Comparison of ENCODE assay signal across 17 cellular contexts in genomic region chr10:35308809-35309208, GRCh38. TPM values are rescaled to one million over a fixed set of nuclear protein-coding genes. Genes with fewer than 3 reads are reported as not detected.
DNase-seq lines count a peak whose midpoint lies in the region; ATAC-seq, FAIRE-seq and TF ChIP-seq lines count a peak whose summit lies in the region.
"Had no signal": no experiment of that assay in that cellular context is flagged by ENCODE, and none has a peak within 500 bp of the region (broad histone marks: within the 10 kb centered on the region; RNA-seq: fewer than 3 reads in every experiment).

No MANE protein-coding gene starts in this region.

- H3F3A ChIP-seq in neural progenitor cell (ENCODE audit: low read depth) = no peaks in the 10 kb centered on the region

- H3K4me3 ChIP-seq in HepG2 (replicated peaks in 1 of 3; ENCODE audit: insufficient read depth in 1 of 3, low read depth in 2 of 3, low read length in 3 of 3) (no peak overlapping the region), right lobe of liver (no peak overlapping the region), endodermal cell (ENCODE audit: low read length) (no peak overlapping the region), neural progenitor cell (no peak overlapping the region), Peyer's patch (no peak overlapping the region), HAP-1 (no peak overlapping the region)
- H3K4me3 ChIP-seq: BLaER1, GM12878 had no signal

- POLR2A ChIA-PET in HepG2 (lab: Yijun Ruan, JAX) = no interaction called here

- intact Hi-C loops in HepG2 (cut with micrococcal nuclease; ENCODE audit: unreplicated experiment) (no loop called here), right lobe of liver (cut with DNase I) (no loop called here)

- TF ChIP-seq CTCF in HepG2 (CRISPR knock-in tag; IDR thresholded peaks at IDR 0.05) = no peak
- TF ChIP-seq CTCF in right lobe of liver (IDR thresholded peaks at IDR 0.05) = no peak
- no peak for TF ChIP-seq CTCF in endodermal cell (conservative IDR thresholded peaks at IDR 0.05)
- TF ChIP-seq CTCF in neural progenitor cell (IDR thresholded peaks at IDR 0.05) = no peak
- no peak for TF ChIP-seq CTCF in Peyer's patch (IDR thresholded peaks at IDR 0.05)

- 2% methylated on average over 2 of the region's 2 CpGs for WGBS in HepG2 (ENCODE audit: low lambda C conversion rate)
- WGBS in right lobe of liver (ENCODE audit: insufficient coverage, low coverage, low lambda C conversion rate, missing lambda C conversion rate) = 57% methylated on average over 2 of the region's 2 CpGs
- 75 to 89% methylated on average over 2 of the region's 2 CpGs for whole genome bisulfite sequencing in endodermal cell (ENCODE audit: insufficient coverage in 1 of 2, insufficient read length in 1 of 2), 2 experiments

- H3K9me3 ChIP-seq in HepG2 (ENCODE audit: low read length) (no peaks in the 10 kb centered on the region), right lobe of liver (no peaks in the 10 kb centered on the region), endodermal cell (ENCODE audit: control insufficient read depth, low read length) (no peaks in the 10 kb centered on the region), neural progenitor cell (ENCODE audit: low read depth) (no peaks in the 10 kb centered on the region), Peyer's patch (no peaks in the 10 kb centered on the region), HAP-1 (no peaks in the 10 kb centered on the region)

- ATAC-seq in HepG2 (no peak; the same call in 2 of the 3 replicates), right lobe of liver (no peak), GM21447 (IDR thresholded peaks at IDR 0.05; ENCODE audit: unreplicated experiment) (no peak)
- ATAC-seq: GM12878 had no signal

- no peak for TF ChIP-seq RAD21 in HepG2 (CRISPR knock-in tag; IDR thresholded peaks at IDR 0.05)

- H3K79me2 ChIP-seq in HepG2 (ENCODE audit: insufficient read depth, low read length) (no peaks in the 10 kb centered on the region), neural progenitor cell (ENCODE audit: low read depth) (no peaks in the 10 kb centered on the region)

- peak overlapping the region; percentile 61; the same call in 1 of the 2 replicates for H3K4me2 ChIP-seq in HepG2 (ENCODE audit: low read depth, low read length)
- H3K4me2 ChIP-seq in neural progenitor cell = no peak overlapping the region
- H3K4me2 ChIP-seq: BLaER1 had no signal

- TF ChIP-seq EP300 in HepG2 (IDR thresholded peaks at IDR 0.05; ENCODE audit: low read depth in 2 of 2, low read length in 2 of 2) (no peak), HepG2 (CRISPR knock-in tag; IDR thresholded peaks at IDR 0.05; ENCODE audit: borderline replicate concordance) (no peak)

- H3K9ac ChIP-seq in HepG2 (ENCODE audit: insufficient read depth, low read depth, low read length) (no peak overlapping the region), endodermal cell (ENCODE audit: extremely low read depth, low read length, poor library complexity, severe bottlenecking) (no peak overlapping the region), neural progenitor cell (no peak overlapping the region)
- H3K9ac ChIP-seq: BLaER1 had no signal

- H3K27me3 Mint-ChIP-seq in endodermal cell (ENCODE audit: insufficient read depth) (peaks cover 4% of the 10 kb centered on the region), neural progenitor cell (ENCODE audit: insufficient read depth, low read depth) (peaks cover 5% of the 10 kb centered on the region)

- H3K36me3 Mint-ChIP-seq in endodermal cell (ENCODE audit: low read depth) (no peaks in the 10 kb centered on the region), neural progenitor cell (peaks cover 4% of the 10 kb centered on the region)

- H3K4me3 Mint-ChIP-seq in endodermal cell = no peak overlapping the region
- no peak overlapping the region for H3K4me3 Mint-ChIP-seq in neural progenitor cell
- H3K4me3 Mint-ChIP-seq: IgD-negative memory B cell had no signal

- no peaks in the 10 kb centered on the region for H3K4me1 Mint-ChIP-seq in endodermal cell
- H3K4me1 Mint-ChIP-seq in neural progenitor cell = peaks cover 10% of the 10 kb centered on the region

- H2AFZ ChIP-seq in HepG2 (ENCODE audit: low read length) = peak overlapping the region; percentile 70
- peak overlapping the region; percentile 9 for H2AFZ ChIP-seq in neural progenitor cell (replicated peaks)

- H4K20me1 ChIP-seq in HepG2 (ENCODE audit: insufficient read depth, low read length) (no peaks in the 10 kb centered on the region), neural progenitor cell (ENCODE audit: low read depth) (no peaks in the 10 kb centered on the region)
- H4K20me1 ChIP-seq: BLaER1 had no signal

- no peak for FAIRE-seq in HepG2 (lab: Jason Lieb, UNC)
- FAIRE-seq: GM12878, GM18507 had no signal

- peak overlapping the region; percentile 19 for H3K27ac Mint-ChIP-seq in endodermal cell
- peak overlapping the region; percentile 10 for H3K27ac Mint-ChIP-seq in neural progenitor cell
- H3K27ac Mint-ChIP-seq: IgD-negative memory B cell had no signal

- CTCF ChIA-PET in HepG2 (lab: Yijun Ruan, JAX; ENCODE audit: low intra/inter-chr PET ratio, low total read pairs) = no interaction called here

- no TSS peak for BruUV-seq in HepG2 (replicated peaks; lab: Mats Ljungman, UMichigan)

- H3K36me3 ChIP-seq in HepG2 (replicated peaks in 1 of 2; ENCODE audit: control insufficient read depth in 1 of 2, insufficient read depth in 2 of 2, low read length in 2 of 2) (no peaks in the 10 kb centered on the region), right lobe of liver (no peaks in the 10 kb centered on the region), endodermal cell (ENCODE audit: control insufficient read depth, insufficient read depth, low read length) (no peaks in the 10 kb centered on the region), neural progenitor cell (no peaks in the 10 kb centered on the region), Peyer's patch (no peaks in the 10 kb centered on the region), HAP-1 (replicated peaks) (no peaks in the 10 kb centered on the region)

- H3K4me1 ChIP-seq in HepG2 (ENCODE audit: insufficient read depth, low read length) (peaks cover 24% of the 10 kb centered on the region), right lobe of liver (no peaks in the 10 kb centered on the region), endodermal cell (ENCODE audit: control insufficient read depth, insufficient read depth, low read length) (no peaks in the 10 kb centered on the region), neural progenitor cell (peaks cover 4% of the 10 kb centered on the region), Peyer's patch (no peaks in the 10 kb centered on the region), HAP-1 (no peaks in the 10 kb centered on the region)
- H3K4me1 ChIP-seq: BLaER1 had no signal

- H3K27me3 ChIP-seq in HepG2 (ENCODE audit: control insufficient read depth in 1 of 2, insufficient read depth in 2 of 2, low read length in 2 of 2) (peaks cover 0 to 6% of the 10 kb centered on the region in 2 experiments; a peak in 2 of 5 replicates), right lobe of liver (no peaks in the 10 kb centered on the region), endodermal cell (ENCODE audit: control insufficient read depth, insufficient read depth, low read length, poor library complexity, severe bottlenecking) (no peaks in the 10 kb centered on the region), neural progenitor cell (no peaks in the 10 kb centered on the region), Peyer's patch (no peaks in the 10 kb centered on the region), HAP-1 (ENCODE audit: low read depth) (no peaks in the 10 kb centered on the region)
- H3K27me3 ChIP-seq: BLaER1 had no signal

- H3K27ac ChIP-seq in HepG2 (ENCODE audit: extremely low read length, insufficient read depth, low read length) = no peak overlapping the region
- no peak overlapping the region for H3K27ac ChIP-seq in right lobe of liver
- peak overlapping the region; percentile 17 for H3K27ac ChIP-seq in endodermal cell (ENCODE audit: low read depth, low read length)
- H3K27ac ChIP-seq in neural progenitor cell = no peak overlapping the region
- no peak overlapping the region for H3K27ac ChIP-seq in Peyer's patch
- H3K27ac ChIP-seq: BLaER1 had no signal

- in situ Hi-C loops in HepG2 (cut with HindIII; ENCODE audit: extremely low pct_ligation_motif_present, low pct_unique_long_range_greater_than_20kb) = no loop called here
- in situ Hi-C loops in HAP-1 (cut with MboI; ENCODE audit: low sequenced_read_pairs) = no loop called here

- H3K9me3 Mint-ChIP-seq in endodermal cell (peaks cover 2% of the 10 kb centered on the region), neural progenitor cell (peaks cover 2% of the 10 kb centered on the region)

- DNase-seq in HepG2 (ENCODE audit: low spot score) (no peak), right lobe of liver (no peak), endodermal cell (no peak), neural progenitor cell (ENCODE audit: low spot score) (no peak), Peyer's patch (no peak), HAP-1 (ENCODE audit: low spot score in 2 of 2) (no peak)
- DNase-seq: 8988T, AML-193, Calu3, DMS 273 treated with DMSO at 0.1 percent for 48 hours, GOT3, HCEC 1CT had no signal

- TF ChIP-seq POLR2A in HepG2 (IDR thresholded peaks at IDR 0.05; ENCODE audit: insufficient read depth in 1 of 2, low read depth in 2 of 2, low read length in 2 of 2) (no peak), right lobe of liver (IDR thresholded peaks at IDR 0.05) (no peak), Peyer's patch (IDR thresholded peaks at IDR 0.05) (no peak)

RNA-seq across cellular contexts. Expression of gene CCNY, which starts 27.5 kb away (rescaled TPM):
- total RNA-seq in HepG2 (2016; rRNA removed; fragmentation: Illumina TruSeq; extraction: Trizol) = 54.7 and 63.6 TPM in 2 replicates
- total RNA-seq in HepG2 (2016; cell fraction: cytosol; rRNA removed; fragmentation: Illumina TruSeq; extraction: Trizol; ENCODE audit: low read depth) = 18.1 and 25.9 TPM in 2 replicates
- 53.9 and 58.9 TPM in 2 replicates for total RNA-seq in HepG2 (2016; cell fraction: insoluble cytoplasmic fraction; rRNA removed; fragmentation: Illumina TruSeq; extraction: Trizol)
- total RNA-seq in HepG2 (2016; cell fraction: membrane; rRNA removed; fragmentation: Illumina TruSeq; extraction: Trizol) = 49.7 and 54.2 TPM in 2 replicates
- total RNA-seq in HepG2 (2016; cell fraction: nucleus; rRNA removed; fragmentation: Illumina TruSeq; extraction: Trizol) = 31.8 and 32.4 TPM in 2 replicates
- 46.4 and 48.2 TPM in 2 replicates for polyA plus RNA-seq in HepG2 (2011; rRNA removed)
- polyA plus RNA-seq in HepG2 (2011; cell fraction: cytosol; rRNA removed) = 27.7 and 34.1 TPM in 2 replicates
- polyA plus RNA-seq in HepG2 (2011; cell fraction: nucleus; rRNA removed) = 12.4 and 14.5 TPM in 2 replicates
- 49.5 and 71.9 TPM in 2 replicates for polyA plus RNA-seq in HepG2 (2012)
- polyA plus RNA-seq in HepG2 (2016; cell fraction: cytosol; fragmentation: Illumina TruSeq; extraction: Trizol; ENCODE audit: low read depth) = 25.8 and 27.0 TPM in 2 replicates
- polyA plus RNA-seq in HepG2 (2016; cell fraction: insoluble cytoplasmic fraction; fragmentation: Illumina TruSeq; extraction: Trizol; ENCODE audit: low read depth) = 74.5 and 85.3 TPM in 2 replicates
- polyA plus RNA-seq in HepG2 (2016; cell fraction: membrane; fragmentation: Illumina TruSeq; extraction: Trizol; ENCODE audit: low read depth) = 59.1 and 60.1 TPM in 2 replicates
- polyA plus RNA-seq in HepG2 (2016; cell fraction: nucleus; fragmentation: Illumina TruSeq; extraction: Trizol; ENCODE audit: insufficient read depth, low read depth) = 48.6 and 48.7 TPM in 2 replicates
- polyA minus RNA-seq in HepG2 (2011; rRNA and poly(A)+ RNA removed; ENCODE audit: low replicate concordance) = 42.9 and 44.3 TPM in 2 replicates
- 25.1 and 33.3 TPM in 2 replicates for polyA minus RNA-seq in HepG2 (2011; cell fraction: cytosol; rRNA and poly(A)+ RNA removed)
- polyA minus RNA-seq in HepG2 (2011; cell fraction: nucleus; rRNA and poly(A)+ RNA removed) = 27.3 and 40.3 TPM in 2 replicates
- 10 to 100 TPM; 22.4 to 49.2 (median 41.4) TPM for total RNA-seq in right lobe of liver
- 10 to 100 TPM; 60.5 to 65.9 TPM for total RNA-seq in endodermal cell
- polyA plus RNA-seq in endodermal cell (2013, experiment 1 of 2) = 47.6 TPM
- polyA plus RNA-seq in endodermal cell (2013, experiment 2 of 2) = 44.6 TPM
- 43.0 and 46.7 TPM in 2 replicates for total RNA-seq in neural progenitor cell (ENCODE audit: low replicate concordance)
- 10 to 100 TPM; 21.7 to 27.7 (median 24.8) TPM for total RNA-seq in Peyer's patch
